In genomic region chr15:76160426-76161152, GRCh38 we compare ENCODE assay signal across 1 cellular context.
TF ChIP-seq lines count a peak whose summit lies in the region.

No MANE protein-coding gene starts in this region.

TF ChIP-seq in H1, 55 proteins besides CTCF, POLR2A, EP300 and RAD21:
- no peak for TF ChIP-seq HDAC6 (IDR thresholded peaks at IDR 0.05; ENCODE audit: low read depth, low read length)
- TF ChIP-seq KDM5A (IDR thresholded peaks at IDR 0.05; ENCODE audit: low read length), result no peak
- no peak for TF ChIP-seq TEAD4 (IDR thresholded peaks at IDR 0.05; ENCODE audit: low read depth, low read length)
